ENCODE assay signal across 18 cellular contexts in genomic region chr16:15415411-15416070, GRCh38. TPM values are rescaled to one million over a fixed set of nuclear protein-coding genes. Genes with fewer than 3 reads are reported as not detected.
DNase-seq lines count a peak whose midpoint lies in the region; ATAC-seq and TF ChIP-seq lines count a peak whose summit lies in the region.
"Had no signal": no experiment of that assay in that cellular context is flagged by ENCODE, and none has a peak within 500 bp of the region (broad histone marks: within the 10 kb centered on the region; RNA-seq: fewer than 3 reads in every experiment).

No MANE protein-coding gene starts in this region.

- POLR2A ChIA-PET in IMR-90 (lab: Charles Lee; ENCODE audit: unreplicated experiment) = no interaction called here

- no peak overlapping the region for H4K8ac ChIP-seq in IMR-90 (ENCODE audit: low read depth in 2 of 2, low read length in 2 of 2)

- no CpG with 5 or more reads among the region's 6 CpGs for WGBS in IMR-90 (ENCODE audit: extremely low coverage in 2 of 2, insufficient read length in 1 of 2), 2 experiments

- H3K4me2 ChIP-seq in IMR-90 (ENCODE audit: low read depth, low read length) = no peak overlapping the region

- H4K91ac ChIP-seq in IMR-90 (ENCODE audit: insufficient read depth, low read depth, low read length) = no peak overlapping the region

- no peaks in the 10 kb centered on the region for H3K9me3 ChIP-seq in IMR-90 (ENCODE audit: control insufficient read depth, insufficient read depth, low read length)
- no peaks in the 10 kb centered on the region for H3K9me3 ChIP-seq in adipocyte (ENCODE audit: control insufficient read depth, low read length)
- no peaks in the 10 kb centered on the region for H3K9me3 ChIP-seq in uterus
- H3K9me3 ChIP-seq: esophagus squamous epithelium, pancreas, sigmoid colon had no signal

- no peak overlapping the region for H2BK15ac ChIP-seq in IMR-90 (ENCODE audit: low read depth, low read length)

- H3K23ac ChIP-seq in IMR-90 (ENCODE audit: low read depth, low read length) = no peak overlapping the region

- ATAC-seq in IMR-90 (ENCODE audit: low read depth) (peak; percentile 66), HG02588 (IDR thresholded peaks at IDR 0.05; ENCODE audit: unreplicated experiment) (no peak)
- ATAC-seq: naive thymus-derived CD4-positive, alpha-beta T cell; pancreas; Right ventricle myocardium inferior had no signal

- no peak overlapping the region for H3K18ac ChIP-seq in IMR-90 (ENCODE audit: low read depth, low read length)

- H3K27ac ChIP-seq in IMR-90 (ENCODE audit: insufficient read depth, low read length) (no peak overlapping the region), uterus (no peak overlapping the region)
- H3K27ac ChIP-seq: esophagus squamous epithelium, pancreas, sigmoid colon had no signal

- intact Hi-C loops in IMR-90 (cut with micrococcal nuclease) (no loop called here), uterus (cut with DNase I; ENCODE audit: low total_unique reads) (no loop called here)

- H3K9me1 ChIP-seq in IMR-90 (ENCODE audit: insufficient read depth, low read length) = no peaks in the 10 kb centered on the region

- H3K4me3 ChIP-seq in AG10803 (ENCODE audit: low read length) = no peak overlapping the region
- no peak overlapping the region for H3K4me3 ChIP-seq in IMR-90 (ENCODE audit: insufficient read depth, low read depth, low read length)
- H3K4me3 ChIP-seq in adipocyte (ENCODE audit: low read length) = no peak overlapping the region
- no peak overlapping the region for H3K4me3 ChIP-seq in uterus
- H3K4me3 ChIP-seq: esophagus squamous epithelium, pancreas, sigmoid colon had no signal

- no peak overlapping the region for H3K14ac ChIP-seq in IMR-90 (replicated peaks; ENCODE audit: low read depth, low read length)

- H2BK20ac ChIP-seq in IMR-90 (ENCODE audit: low read depth, low read length) = no peak overlapping the region

- no peak overlapping the region for H2AK5ac ChIP-seq in IMR-90 (ENCODE audit: low read depth, low read length)

- in situ Hi-C loops in IMR-90 (cut with MboI; ENCODE audit: low sequenced_read_pairs) = no loop called here

- H2BK120ac ChIP-seq in IMR-90 (ENCODE audit: low read depth, low read length) = no peak overlapping the region

- CTCF ChIA-PET in IMR-90 (lab: Yijun Ruan, JAX) = no interaction called here

- no peaks in the 10 kb centered on the region for H3K79me1 ChIP-seq in IMR-90 (ENCODE audit: low read depth in 1 of 2, low read length in 2 of 2)

- H2AFZ ChIP-seq in IMR-90 (replicated peaks; ENCODE audit: low read length, poor library complexity) = no peak overlapping the region

- TF ChIP-seq CTCF in AG10803 (conservative IDR thresholded peaks at IDR 0.05; ENCODE audit: low read length) (no peak), IMR-90 (conservative IDR thresholded peaks at IDR 0.05; ENCODE audit: low read depth, low read length) (no peak), uterus (IDR thresholded peaks at IDR 0.05) (no peak)

- DNase-seq in AG10803 (ENCODE audit: low read depth) (peak; percentile 29), IMR-90 (peak; percentile 38), adipocyte (ENCODE audit: low read depth) (peak; percentile 36), iris pigment epithelial cell (ENCODE audit: low read depth) (peak; percentile 67), NCI-H748 (lab: John Stamatoyannopoulos, UW; ENCODE audit: unreplicated experiment) (no peak), NCI-H2107 treated with DMSO at 0.1 percent for 48 hours (lab: John Stamatoyannopoulos, UW; ENCODE audit: unreplicated experiment) (no peak), uterus (no peak)
- DNase-seq: activated gamma-delta T cell; CD4-positive, alpha-beta memory T cell; esophagus squamous epithelium; H7; naive thymus-derived CD4-positive, alpha-beta T cell; NCI-H1105 treated with DMSO at 0.1 percent for 48 hours; NCI-H524; pancreas; sigmoid colon had no signal

- H3K4ac ChIP-seq in IMR-90 (ENCODE audit: low read depth, low read length) = no peak overlapping the region

- H4K20me1 ChIP-seq in IMR-90 (ENCODE audit: insufficient read depth, low read length) = no peaks in the 10 kb centered on the region

- H2AK9ac ChIP-seq in IMR-90 (replicated peaks; ENCODE audit: low read depth, low read length, poor library complexity) = no peak overlapping the region

- no peak overlapping the region for H4K5ac ChIP-seq in IMR-90 (ENCODE audit: low read depth, low read length)

- peaks cover 2% of the 10 kb centered on the region; the same call in 1 of the 2 replicates for H3K4me1 ChIP-seq in IMR-90 (ENCODE audit: control insufficient read depth, insufficient read depth, low read length)
- peaks cover 11% of the 10 kb centered on the region for H3K4me1 ChIP-seq in adipocyte (ENCODE audit: control insufficient read depth, insufficient read depth, low read length)
- no peaks in the 10 kb centered on the region for H3K4me1 ChIP-seq in uterus
- H3K4me1 ChIP-seq: esophagus squamous epithelium, pancreas had no signal

- no peak overlapping the region for H2BK5ac ChIP-seq in IMR-90 (ENCODE audit: low read depth, low read length, poor library complexity, severe bottlenecking)

- H3K56ac ChIP-seq in IMR-90 (ENCODE audit: extremely low read depth, insufficient read depth, low read length) = no peak overlapping the region

- H3K9ac ChIP-seq in IMR-90 (ENCODE audit: low read depth, low read length) (no peak overlapping the region), adipocyte (ENCODE audit: low read length) (no peak overlapping the region)

- BruUV-seq in IMR-90 (replicated peaks; lab: Mats Ljungman, UMichigan) = no TSS peak

- TF ChIP-seq RAD21 in IMR-90 (IDR thresholded peaks at IDR 0.05; ENCODE audit: low read length) = no peak

- TF ChIP-seq POLR2A in IMR-90 (IDR thresholded peaks at IDR 0.05; ENCODE audit: low read depth, low read length) (no peak), uterus (IDR thresholded peaks at IDR 0.05) (no peak)

- dilution Hi-C loops in IMR-90 (cut with HindIII; ENCODE audit: low sequenced_read_pairs, unreplicated experiment) = no loop called here

- H3K36me3 ChIP-seq in IMR-90 (ENCODE audit: control insufficient read depth, insufficient read depth, low read length) = no peaks in the 10 kb centered on the region
- no peaks in the 10 kb centered on the region for H3K36me3 ChIP-seq in adipocyte (ENCODE audit: control insufficient read depth, insufficient read depth, low read length, severe bottlenecking)
- no peaks in the 10 kb centered on the region for H3K36me3 ChIP-seq in uterus
- H3K36me3 ChIP-seq: esophagus squamous epithelium, pancreas, sigmoid colon had no signal

- no peaks in the 10 kb centered on the region; the same call in 1 of the 2 replicates for H3K27me3 ChIP-seq in IMR-90 (ENCODE audit: control insufficient read depth, insufficient read depth, low read length)
- H3K27me3 ChIP-seq in adipocyte (replicated peaks; ENCODE audit: control insufficient read depth, insufficient read depth, low read length) = no peaks in the 10 kb centered on the region
- no peaks in the 10 kb centered on the region for H3K27me3 ChIP-seq in uterus
- H3K27me3 ChIP-seq: esophagus squamous epithelium, pancreas, sigmoid colon had no signal

TF ChIP-seq in IMR-90, 13 proteins besides CTCF, POLR2A, EP300 and RAD21 (continues in another document):
- TF ChIP-seq ELK1 (IDR thresholded peaks at IDR 0.05; ENCODE audit: borderline replicate concordance, low read depth, low read length) = no peak
- no peak for TF ChIP-seq BHLHE40 (IDR thresholded peaks at IDR 0.05; ENCODE audit: low read depth, low read length)
- TF ChIP-seq MAZ (IDR thresholded peaks at IDR 0.05; ENCODE audit: borderline replicate concordance, low read depth, low read length) = no peak
- TF ChIP-seq USF2 (IDR thresholded peaks at IDR 0.05; ENCODE audit: low read depth, low read length) = no peak
- no peak for TF ChIP-seq RCOR1 (IDR thresholded peaks at IDR 0.05; ENCODE audit: insufficient replicate concordance, low read length)
- TF ChIP-seq CHD1 (IDR thresholded peaks at IDR 0.05; ENCODE audit: low read depth, low read length) = no peak
- TF ChIP-seq FOS (IDR thresholded peaks at IDR 0.05; ENCODE audit: low read depth, low read length) = no peak
- TF ChIP-seq SMC3 (IDR thresholded peaks at IDR 0.05; ENCODE audit: low read depth, low read length) = no peak
- TF ChIP-seq CEBPB (IDR thresholded peaks at IDR 0.05; ENCODE audit: low read depth, low read length) = no peak
- TF ChIP-seq MXI1 (IDR thresholded peaks at IDR 0.05; ENCODE audit: borderline replicate concordance, low read depth, low read length) = no peak

RNA-seq across cellular contexts. Expression of gene BMERB1, which starts 18.8 kb away (rescaled TPM):
- total RNA-seq in IMR-90 (2012; rRNA removed) = 22.5 and 22.6 TPM in 2 replicates
- polyA plus RNA-seq in IMR-90 (2012; rRNA removed) = 31.2 and 32.9 TPM in 2 replicates
- 21.4 and 35.3 TPM in 2 replicates for polyA plus RNA-seq in IMR-90 (2012; cell fraction: cytosol; rRNA removed)
- 27.4 and 30.5 TPM in 2 replicates for polyA plus RNA-seq in IMR-90 (2012; cell fraction: nucleus; rRNA removed; ENCODE audit: low replicate concordance)
- total RNA-seq in uterus = 10 to 100 TPM; 12.8 to 98.9 (median 39.2) TPM

RNA-seq across cellular contexts. Expression of gene MPV17L, which starts 20.0 kb away (rescaled TPM):
- total RNA-seq in IMR-90 (2012; rRNA removed) (under 0.01 TPM in 1 of 2 replicates, not detected in the other), uterus (10 to 100 TPM in 2 of 4 donors, 1 to 10 TPM in 2; 4.7 to 15.1 (median 11.8) TPM)
- 0.03 and 0.13 TPM in 2 replicates for polyA plus RNA-seq in IMR-90 (2012; rRNA removed)
- polyA plus RNA-seq in IMR-90 (2012; cell fraction: cytosol; rRNA removed) = not detected in 2 replicates
- polyA plus RNA-seq in IMR-90 (2012; cell fraction: nucleus; rRNA removed; ENCODE audit: low replicate concordance) = 0.03 TPM in 1 of 2 replicates, not detected in the other
- total RNA-seq: CD4-positive, alpha-beta memory T cell had no signal
- polyA plus RNA-seq: CD4-positive, alpha-beta memory T cell; naive thymus-derived CD4-positive, alpha-beta T cell had no signal

RNA-seq across cellular contexts. Expression of gene NPIPA5, which starts 37.4 kb away (rescaled TPM):
- total RNA-seq in IMR-90 (2012; rRNA removed) = not detected in 2 replicates
- 1.3 and 1.5 TPM in 2 replicates for polyA plus RNA-seq in IMR-90 (2012; rRNA removed)
- polyA plus RNA-seq in IMR-90 (2012; cell fraction: cytosol; rRNA removed) = 0.19 and 0.29 TPM in 2 replicates
- 1.2 and 7.0 TPM in 2 replicates for polyA plus RNA-seq in IMR-90 (2012; cell fraction: nucleus; rRNA removed; ENCODE audit: low replicate concordance)
- total RNA-seq in uterus = 10 to 100 TPM in 1 of 4 donors, 1 to 10 TPM in 1, under 1 TPM in 1, not detected in 1; 0.59 to 30.9 (median 4.4) TPM

Comparison
In these comparisons a context has a peak if more than half of its experiments do, and no peak if none do; other contexts are left out.
1. DNase-seq: peak in AG10803 (single experiment), IMR-90 (single experiment), adipocyte (single experiment) and iris pigment epithelial cell (single experiment); none in NCI-H748 (single experiment), NCI-H2107 treated with DMSO at 0.1 percent for 48 hours (single experiment) and uterus (0 of 2).